Comparison of ENCODE assay signal across 8 cellular contexts in genomic region chr3:136192195-136192594, GRCh38. TPM values are rescaled to one million over a fixed set of nuclear protein-coding genes. Genes with fewer than 3 reads are reported as not detected.
A peak's percentile ranks its signal among the peaks of the same experiment; 100 is the strongest.
DNase-seq lines count a peak whose midpoint lies in the region; ATAC-seq, FAIRE-seq and TF ChIP-seq lines count a peak whose summit lies in the region.
"Not testable (repeated sequence)": the region's sequence is repeated elsewhere in the genome, so short reads cannot be mapped to it uniquely, and the experiment has no call there.

No MANE protein-coding gene starts in this region.

- not testable (repeated sequence) for H2AFZ ChIP-seq in KMS-11 (ENCODE audit: low read depth); endothelial cell of umbilical vein (ENCODE audit: low read depth, low read length)

- not testable (repeated sequence) for H3K9me1 ChIP-seq in endothelial cell of umbilical vein (replicated peaks; ENCODE audit: control insufficient read depth, extremely low read depth, insufficient read depth, low read length)

- H4K20me1 ChIP-seq in KMS-11 (ENCODE audit: insufficient read depth), result peaks cover 76% of the 10 kb centered on the region
- H4K20me1 ChIP-seq in endothelial cell of umbilical vein (replicated peaks; ENCODE audit: control insufficient read depth, extremely low read depth, insufficient read depth, low read length), result peaks cover 19% of the 10 kb centered on the region

- peak overlapping the region; percentile 99 for H3K27ac ChIP-seq in CD4-positive, alpha-beta T cell (ENCODE audit: low read depth, low read length)
- peak overlapping the region; percentile 100; the same call in 1 of the 2 replicates for H3K27ac ChIP-seq in KMS-11
- H3K27ac ChIP-seq in VCaP, result peak overlapping the region; percentile 99; the same call in 1 of the 2 replicates
- H3K27ac ChIP-seq in adrenal gland, result peak overlapping the region in 3 of 5 donors; percentile 14 to 100 (median 33)
- H3K27ac ChIP-seq in endothelial cell of umbilical vein (ENCODE audit: insufficient read depth, low read depth, low read length), result not testable (repeated sequence)
- H3K27ac ChIP-seq in thymus (ENCODE audit: low read depth), result peak overlapping the region; percentile 15

- not testable (repeated sequence) for TF ChIP-seq POLR2A in adrenal gland (IDR thresholded peaks at IDR 0.05); endothelial cell of umbilical vein (IDR thresholded peaks at IDR 0.05; ENCODE audit: low read depth, low read length)

- H3K36me3 Mint-ChIP-seq in CD4-positive, alpha-beta T cell (ENCODE audit: low read depth), result peaks cover 70% of the 10 kb centered on the region
- not testable (repeated sequence) for H3K36me3 Mint-ChIP-seq in osteocyte (ENCODE audit: unreplicated experiment)

- H3K79me2 ChIP-seq in KMS-11 (ENCODE audit: insufficient read depth, low read depth) (peaks cover 84% of the 10 kb centered on the region), endothelial cell of umbilical vein (ENCODE audit: control insufficient read depth, insufficient read depth, low read length) (peaks cover 84% of the 10 kb centered on the region)

- POLR2A ChIA-PET in CD4-positive, alpha-beta T cell (lab: Charles Lee), result interaction anchor here (0.7 to 6.2 kb wide), 4 partner anchors 63 to 669 kb away, joined by 3 to 56 read pairs (median 5); partner anchors contain the start of genes NCK1 and STAG1
- POLR2A ChIA-PET in endothelial cell of umbilical vein (lab: Charles Lee), result not testable (repeated sequence)

- intact Hi-C loops in CD4-positive, alpha-beta T cell (cut with DNase I, micrococcal nuclease), result loop anchor here (5.0 kb wide), 2 partner anchors 40 to 670 kb away; partner anchors contain the start of gene NCK1 (in 1 of the 2)
- intact Hi-C loops in adrenal gland (cut with DNase I) (loop anchor here in 1 of 2 donors (5.0 to 10.0 kb wide), 2 partner anchors 40 to 107 kb away; no protein-coding TSS in a partner anchor), endothelial cell of umbilical vein (cut with micrococcal nuclease) (loop anchor here (5.0 to 10.0 kb wide), 2 partner anchors 100 to 823 kb away; no protein-coding TSS in a partner anchor)

- H3K27ac Mint-ChIP-seq in CD4-positive, alpha-beta T cell, result peak overlapping the region; percentile 98
- H3K27ac Mint-ChIP-seq in osteocyte (ENCODE audit: unreplicated experiment), result peak overlapping the region; percentile 95

- H3K4me3 Mint-ChIP-seq in CD4-positive, alpha-beta T cell, result peak overlapping the region; percentile 89
- peak overlapping the region; percentile 91 for H3K4me3 Mint-ChIP-seq in osteocyte (ENCODE audit: unreplicated experiment)

- CTCF ChIA-PET in CD4-positive, alpha-beta T cell (lab: Charles Lee), result interaction anchor here (0.7 kb wide), 1 partner anchor 10 kb away, joined by 3 read pairs; no protein-coding TSS in a partner anchor
- CTCF ChIA-PET in endothelial cell of umbilical vein (lab: Charles Lee), result interaction anchor here (0.6 to 3.4 kb wide), 3 partner anchors 11 to 560 kb away, joined by 3 to 16 read pairs (median 9); partner anchors contain the start of gene STAG1

- not testable (repeated sequence) for DNase-seq in CD4-positive, alpha-beta T cell; adrenal gland; endothelial cell of umbilical vein (ENCODE audit: low read depth, low spot score)
- DNase-seq in kidney tubule cell (ENCODE audit: low spot score), result peak; percentile 25
- peak; percentile 40 for DNase-seq in osteocyte (ENCODE audit: extremely low spot score, unreplicated experiment)

- WGBS in adrenal gland, 4 donors, result 23 to 28% (median 25%) methylated on average over 6 of the region's 6 CpGs
- WGBS in thymus, result 25% methylated on average over 6 of the region's 6 CpGs

- peak overlapping the region; percentile 71 for H3K4me2 ChIP-seq in KMS-11
- H3K4me2 ChIP-seq in endothelial cell of umbilical vein (ENCODE audit: insufficient read depth, low read length), result peak overlapping the region; percentile 88

- H3K27me3 ChIP-seq in CD4-positive, alpha-beta T cell (ENCODE audit: control insufficient read depth, insufficient read depth, low read length); KMS-11 (ENCODE audit: insufficient read depth, low read depth); adrenal gland; endothelial cell of umbilical vein (ENCODE audit: control insufficient read depth in 2 of 2, insufficient read depth in 2 of 2, low read length in 2 of 2); thymus (ENCODE audit: control insufficient read depth, insufficient read depth): not testable (repeated sequence)

- H3K9me3 Mint-ChIP-seq in CD4-positive, alpha-beta T cell; osteocyte (ENCODE audit: unreplicated experiment): not testable (repeated sequence)

- not testable (repeated sequence) for ATAC-seq in CD4-positive, alpha-beta T cell (ENCODE audit: poor library complexity)

- peaks cover 47% of the 10 kb centered on the region for H3K4me1 ChIP-seq in KMS-11 (ENCODE audit: low read depth, poor library complexity, severe bottlenecking)
- H3K4me1 ChIP-seq in adrenal gland (replicated peaks in 1 of 2), result peaks cover 40 to 55% of the 10 kb centered on the region in 2 donors
- H3K4me1 ChIP-seq in endothelial cell of umbilical vein (ENCODE audit: control insufficient read depth, extremely low read depth, insufficient read depth, low read length), result not testable (repeated sequence)
- H3K4me1 ChIP-seq in thymus (ENCODE audit: control insufficient read depth, insufficient read depth, low read length), result peaks cover 17% of the 10 kb centered on the region

- not testable (repeated sequence) for TF ChIP-seq CTCF in CD4-positive, alpha-beta T cell (IDR thresholded peaks at IDR 0.05); KMS-11 (conservative IDR thresholded peaks at IDR 0.05; ENCODE audit: low read depth, low read length); VCaP (conservative IDR thresholded peaks at IDR 0.05); adrenal gland (IDR thresholded peaks at IDR 0.05); endothelial cell of umbilical vein (IDR thresholded peaks at IDR 0.05; ENCODE audit: extremely low read depth in 1 of 2, insufficient read depth in 1 of 2, low read depth in 1 of 2, low read length in 2 of 2); osteocyte (IDR thresholded peaks at IDR 0.05)

- H3K9me3 ChIP-seq in CD4-positive, alpha-beta T cell (ENCODE audit: control insufficient read depth, low read length); adrenal gland (replicated peaks in 1 of 3); endothelial cell of umbilical vein (replicated peaks; ENCODE audit: control insufficient read depth, insufficient read depth, low read length); thymus (ENCODE audit: control insufficient read depth): not testable (repeated sequence)

- dilution Hi-C loops in endothelial cell of umbilical vein (cut with MboI; ENCODE audit: extremely low pct_ligation_motif_present, low sequenced_read_pairs), result not testable (repeated sequence)

- H3K27me3 Mint-ChIP-seq in CD4-positive, alpha-beta T cell; osteocyte (ENCODE audit: unreplicated experiment): not testable (repeated sequence)

- not testable (repeated sequence) for H3K36me3 ChIP-seq in KMS-11 (ENCODE audit: insufficient read depth); adrenal gland (replicated peaks in 1 of 2); endothelial cell of umbilical vein (ENCODE audit: control insufficient read depth in 2 of 2, extremely low read depth in 1 of 2, insufficient read depth in 2 of 2, low read length in 2 of 2); thymus (ENCODE audit: control insufficient read depth, insufficient read depth)

- FAIRE-seq in endothelial cell of umbilical vein (lab: Jason Lieb, UNC), result not testable (repeated sequence)

- H3K4me1 Mint-ChIP-seq in CD4-positive, alpha-beta T cell (ENCODE audit: low read depth), result peaks cover 67% of the 10 kb centered on the region
- H3K4me1 Mint-ChIP-seq in osteocyte (ENCODE audit: unreplicated experiment), result peaks cover 62% of the 10 kb centered on the region

- H3K4me3 ChIP-seq in KMS-11 (IDR thresholded peaks at IDR 0.05; ENCODE audit: insufficient read depth, low read depth, low read length), result not testable (repeated sequence)
- H3K4me3 ChIP-seq in adrenal gland (peak overlapping the region in 2 of 4 donors; percentile 6 to 81), endothelial cell of umbilical vein (replicated peaks in 1 of 3; ENCODE audit: insufficient read depth in 1 of 3, low read depth in 1 of 3, low read length in 3 of 3) (peak overlapping the region in 1 of 3 experiments; percentile 94), thymus (ENCODE audit: low read length) (peak overlapping the region; percentile 95)

- BruUV-seq in endothelial cell of umbilical vein (replicated peaks; lab: Mats Ljungman, UMichigan), result not testable (repeated sequence)

- peak overlapping the region; percentile 99; the same call in 1 of the 2 replicates for H3K9ac ChIP-seq in KMS-11
- peak overlapping the region; percentile 92 for H3K9ac ChIP-seq in endothelial cell of umbilical vein (replicated peaks; ENCODE audit: extremely low read depth, insufficient read depth, low read length)

RNA-seq across cellular contexts. Expression of gene MSL2, which starts 3.9 kb away (rescaled TPM):
- 100 to 1,000 TPM; 143 to 146 TPM for total RNA-seq in CD4-positive, alpha-beta T cell
- total RNA-seq in adrenal gland, result 10 to 100 TPM; 17.2 to 36.0 (median 26.5) TPM
- polyA plus RNA-seq in adrenal gland, result 10 to 100 TPM in 1 of 3 donors, 1 to 10 TPM in 2; 4.0 to 18.7 (median 6.0) TPM
- 21.9 and 23.7 TPM in 2 replicates for total RNA-seq in endothelial cell of umbilical vein
- polyA plus RNA-seq in endothelial cell of umbilical vein, result 4.3 and 6.7 TPM in 2 replicates
- polyA plus RNA-seq in endothelial cell of umbilical vein (2011; cell fraction: cytosol; rRNA removed), result 4.5 and 5.7 TPM in 2 replicates
- polyA plus RNA-seq in endothelial cell of umbilical vein (2011; cell fraction: nucleus; rRNA removed), result 5.0 and 8.0 TPM in 2 replicates
- 8.4 and 14.1 TPM in 2 replicates for polyA plus RNA-seq in endothelial cell of umbilical vein (2012)
- 14.3 and 17.7 TPM in 2 replicates for polyA minus RNA-seq in endothelial cell of umbilical vein
- 12.2 TPM for polyA minus RNA-seq in endothelial cell of umbilical vein (2011; cell fraction: cytosol; rRNA and poly(A)+ RNA removed)
- 14.3 and 17.6 TPM in 2 replicates for polyA minus RNA-seq in endothelial cell of umbilical vein (2011; cell fraction: nucleus; rRNA and poly(A)+ RNA removed)
- 28.7 and 28.9 TPM in 2 replicates for total RNA-seq in osteocyte
- polyA plus RNA-seq in thymus, result 37.4 TPM

RNA-seq across cellular contexts. Expression of gene PCCB, which starts 57.9 kb away (rescaled TPM):
- total RNA-seq in CD4-positive, alpha-beta T cell, result 10 to 100 TPM in 1 of 2 experiments, 1 to 10 TPM in 1; 8.3 to 10.2 TPM
- total RNA-seq in adrenal gland (100 to 1,000 TPM; 113 to 247 (median 137) TPM), endothelial cell of umbilical vein (28.6 and 35.4 TPM in 2 replicates), osteocyte (37.4 and 40.4 TPM in 2 replicates)
- polyA plus RNA-seq in adrenal gland (100 to 1,000 TPM in 1 of 3 donors, 10 to 100 TPM in 2; 24.6 to 156 (median 61.1) TPM), endothelial cell of umbilical vein (34.3 and 36.5 TPM in 2 replicates), thymus (13.5 TPM)
- polyA plus RNA-seq in endothelial cell of umbilical vein (2011; cell fraction: cytosol; rRNA removed), result 35.9 and 36.3 TPM in 2 replicates
- 31.0 and 33.1 TPM in 2 replicates for polyA plus RNA-seq in endothelial cell of umbilical vein (2011; cell fraction: nucleus; rRNA removed)
- polyA plus RNA-seq in endothelial cell of umbilical vein (2012), result 30.3 and 34.4 TPM in 2 replicates
- 40.9 and 57.3 TPM in 2 replicates for polyA minus RNA-seq in endothelial cell of umbilical vein
- 36.8 TPM for polyA minus RNA-seq in endothelial cell of umbilical vein (2011; cell fraction: cytosol; rRNA and poly(A)+ RNA removed)
- polyA minus RNA-seq in endothelial cell of umbilical vein (2011; cell fraction: nucleus; rRNA and poly(A)+ RNA removed), result 12.1 and 17.6 TPM in 2 replicates
